Comparison of ENCODE assay signal across 39 cellular contexts in genomic region chr4:26721685-26722084, GRCh38.
"Had no signal": no experiment of that assay in that cellular context is flagged by ENCODE, and none has a peak within 500 bp of the region (broad histone marks: within the 10 kb centered on the region; RNA-seq: fewer than 3 reads in every experiment).

No MANE protein-coding gene starts in this region.

- H3K27me3 ChIP-seq: adrenal gland, ascending aorta, body of pancreas, brain microvascular endothelial cell, breast epithelium, cardiac muscle cell had no signal

- H3K4me1 Mint-ChIP-seq: activated T-helper 17 cell treated with anti-CD3 and anti-CD28 coated beads, Interleukin-2, amount 50 U/mL, for 72 hours; brain had no signal

- ATAC-seq: activated naive CD4-positive, alpha-beta T cell treated with anti-CD3 and anti-CD28 coated beads, Interleukin-2, amount 50 U/mL, for 72 hours; activated naive CD8-positive, alpha-beta T cell treated with anti-CD3 and anti-CD28 coated beads, Interleukin-2, amount 50 U/mL, for 24 hours; activated T-cell treated with anti-CD3 and anti-CD28 coated beads, Interleukin-2, amount 50 U/mL, for 4 hours; activated T-cell treated with anti-CD3 and anti-CD28 coated beads, Interleukin-2, amount 50 U/mL, for 72 hours; activated T-helper 17 cell treated with anti-CD3 and anti-CD28 coated beads, Interleukin-2, amount 50 U/mL, for 72 hours; body of pancreas had no signal

- H3K36me3 Mint-ChIP-seq: activated naive CD4-positive, alpha-beta T cell treated with anti-CD3 and anti-CD28 coated beads, Interleukin-2, amount 10 ng/mL, durations not matched to agents 7 days and 5 days had no signal

- H3K36me3 ChIP-seq: adrenal gland, brain microvascular endothelial cell, breast epithelium, cardiac muscle cell had no signal

- H3K4me3 ChIP-seq: adrenal gland, ascending aorta, body of pancreas, breast epithelium, cardiac muscle cell had no signal

- FAIRE-seq: astrocyte, bronchial epithelial cell, colon had no signal

- H3K4me1 ChIP-seq: ascending aorta, body of pancreas, breast epithelium had no signal

- H3K9me3 ChIP-seq: adrenal gland, ascending aorta, body of pancreas, breast epithelium had no signal

- DNase-seq: activated effector memory CD4-positive, alpha-beta T cell treated with anti-CD3 and anti-CD28 coated beads, Interleukin-2, amount 50 U/mL, for 16 hours; activated effector memory CD4-positive, alpha-beta T cell treated with Interleukin-2 at 50 U/mL for 16 hours; activated gamma-delta T cell; activated gamma-delta T cell treated with Interleukin-2 at 50 U/mL for 16 hours; activated naive CD4-positive, alpha-beta T cell; activated naive CD4-positive, alpha-beta T cell treated with anti-CD3 and anti-CD28 coated beads for 36 hours; activated naive CD4-positive, alpha-beta T cell treated with anti-CD3 and anti-CD28 coated beads, Interleukin-2, amount 10 ng/mL, durations not matched to agents 7 days and 5 days; activated naive CD4-positive, alpha-beta T cell treated with anti-CD3 and anti-CD28 coated beads, Interleukin-2, amount 50 U/mL, for 16 hours; activated naive CD4-positive, alpha-beta T cell treated with Interleukin-2 at 50 U/mL for 16 hours; activated naive CD8-positive, alpha-beta T cell treated with anti-CD3 and anti-CD28 coated beads for 36 hours; activated naive CD8-positive, alpha-beta T cell treated with anti-CD3 and anti-CD28 coated beads, Interleukin-2, amount 10 ng/mL, durations not matched to agents 7 days and 5 days; activated naive CD8-positive, alpha-beta T cell treated with anti-CD3 and anti-CD28 coated beads, Interleukin-2, amount 50 U/mL, for 24 hours; activated T-cell treated with anti-CD3 and anti-CD28 coated beads, Interleukin-2, amount 50 U/mL, for 4 hours; activated T-cell treated with anti-CD3 and anti-CD28 coated beads, Interleukin-2, amount 50 U/mL, for 48 hours; activated T-cell treated with anti-CD3 and anti-CD28 coated beads, Interleukin-2, amount 50 U/mL, for 72 hours; adrenal gland; amniotic stem cell; amygdala; anterior cingulate cortex; aorta; body of pancreas; brain microvascular endothelial cell; caudate nucleus; central memory CD4-positive, alpha-beta T cell; cerebellar nuclear complex had no signal

- H3K27me3 Mint-ChIP-seq: activated naive CD4-positive, alpha-beta T cell treated with anti-CD3 and anti-CD28 coated beads, Interleukin-2, amount 10 ng/mL, durations not matched to agents 7 days and 5 days; activated naive CD4-positive, alpha-beta T cell treated with anti-CD3 and anti-CD28 coated beads, Interleukin-2, amount 50 U/mL, for 24 hours; activated naive CD8-positive, alpha-beta T cell; activated naive CD8-positive, alpha-beta T cell treated with anti-CD3 and anti-CD28 coated beads for 36 hours; activated naive CD8-positive, alpha-beta T cell treated with anti-CD3 and anti-CD28 coated beads, Interleukin-2, amount 10 ng/mL, durations not matched to agents 7 days and 5 days; activated naive CD8-positive, alpha-beta T cell treated with anti-CD3 and anti-CD28 coated beads, Interleukin-2, amount 50 U/mL, for 24 hours; activated T-helper 17 cell treated with anti-CD3 and anti-CD28 coated beads, Interleukin-2, amount 50 U/mL, for 72 hours; central memory CD8-positive, alpha-beta T cell had no signal

- H3K9me3 Mint-ChIP-seq: activated naive CD4-positive, alpha-beta T cell treated with anti-CD3 and anti-CD28 coated beads for 36 hours; activated naive CD4-positive, alpha-beta T cell treated with anti-CD3 and anti-CD28 coated beads, Interleukin-2, amount 10 ng/mL, durations not matched to agents 7 days and 5 days; activated naive CD4-positive, alpha-beta T cell treated with anti-CD3 and anti-CD28 coated beads, Interleukin-2, amount 50 U/mL, for 24 hours; activated naive CD4-positive, alpha-beta T cell treated with anti-CD3 and anti-CD28 coated beads, Interleukin-2, amount 50 U/mL, for 72 hours; activated naive CD8-positive, alpha-beta T cell treated with anti-CD3 and anti-CD28 coated beads for 36 hours; activated naive CD8-positive, alpha-beta T cell treated with anti-CD3 and anti-CD28 coated beads, Interleukin-2, amount 10 ng/mL, durations not matched to agents 7 days and 5 days; activated naive CD8-positive, alpha-beta T cell treated with anti-CD3 and anti-CD28 coated beads, Interleukin-2, amount 50 U/mL, for 24 hours; activated T-cell treated with anti-CD3 and anti-CD28 coated beads, Interleukin-2, amount 50 U/mL, for 4 hours; activated T-cell treated with anti-CD3 and anti-CD28 coated beads, Interleukin-2, amount 50 U/mL, for 72 hours; activated T-helper 1 cell treated with anti-CD3 and anti-CD28 coated beads, Interleukin-12 subunit alpha, Interleukin-12 subunit beta, Interleukin-2, Interleukin-4 antibody, amounts not matched to agents 30 ng/mL and 10 ng/mL and 1 ng/mL, durations not matched to agents 14 hours and 24 hours and 36 hours; activated T-helper 17 cell treated with anti-CD3 and anti-CD28 coated beads, Interleukin-2, amount 50 U/mL, for 72 hours; activated T-helper 2 cell treated with anti-CD3 and anti-CD28 coated beads, Interferon-gamma antibody, Interleukin-2, Interleukin-4, amounts not matched to agents 10 μg/mL and 5 μg/mL and 100 μg/mL, durations not matched to agents 14 hours and 24 hours and 36 hours; brain; central memory CD8-positive, alpha-beta T cell had no signal

- H3K27ac Mint-ChIP-seq: activated naive CD4-positive, alpha-beta T cell treated with anti-CD3 and anti-CD28 coated beads for 36 hours; activated naive CD4-positive, alpha-beta T cell treated with anti-CD3 and anti-CD28 coated beads, Interleukin-2, amount 10 ng/mL, durations not matched to agents 7 days and 5 days; activated naive CD4-positive, alpha-beta T cell treated with anti-CD3 and anti-CD28 coated beads, Interleukin-2, amount 50 U/mL, for 24 hours; activated naive CD4-positive, alpha-beta T cell treated with anti-CD3 and anti-CD28 coated beads, Interleukin-2, amount 50 U/mL, for 72 hours; activated naive CD8-positive, alpha-beta T cell; activated naive CD8-positive, alpha-beta T cell treated with anti-CD3 and anti-CD28 coated beads for 36 hours; activated naive CD8-positive, alpha-beta T cell treated with anti-CD3 and anti-CD28 coated beads, Interleukin-2, amount 10 ng/mL, durations not matched to agents 7 days and 5 days; activated naive CD8-positive, alpha-beta T cell treated with anti-CD3 and anti-CD28 coated beads, Interleukin-2, amount 50 U/mL, for 24 hours; activated T-cell treated with anti-CD3 and anti-CD28 coated beads, Interleukin-2, amount 50 U/mL, for 72 hours; activated T-helper 1 cell treated with anti-CD3 and anti-CD28 coated beads, Interleukin-12 subunit alpha, Interleukin-12 subunit beta, Interleukin-2, Interleukin-4 antibody, amounts not matched to agents 30 ng/mL and 10 ng/mL and 1 ng/mL, durations not matched to agents 14 hours and 24 hours and 36 hours; activated T-helper 17 cell treated with anti-CD3 and anti-CD28 coated beads, Interleukin-2, amount 50 U/mL, for 72 hours; activated T-helper 2 cell treated with anti-CD3 and anti-CD28 coated beads, Interferon-gamma antibody, Interleukin-2, Interleukin-4, amounts not matched to agents 10 μg/mL and 5 μg/mL and 100 μg/mL, durations not matched to agents 14 hours and 24 hours and 36 hours; brain had no signal

- H3K27ac ChIP-seq: adrenal gland, ascending aorta, body of pancreas, brain microvascular endothelial cell, breast epithelium, cardiac muscle cell had no signal

- H3K4me3 Mint-ChIP-seq: activated naive CD4-positive, alpha-beta T cell treated with anti-CD3 and anti-CD28 coated beads for 36 hours; activated naive CD4-positive, alpha-beta T cell treated with anti-CD3 and anti-CD28 coated beads, Interleukin-2, amount 10 ng/mL, durations not matched to agents 7 days and 5 days; activated naive CD4-positive, alpha-beta T cell treated with anti-CD3 and anti-CD28 coated beads, Interleukin-2, amount 50 U/mL, for 24 hours; activated naive CD8-positive, alpha-beta T cell; activated naive CD8-positive, alpha-beta T cell treated with anti-CD3 and anti-CD28 coated beads for 36 hours; activated naive CD8-positive, alpha-beta T cell treated with anti-CD3 and anti-CD28 coated beads, Interleukin-2, amount 10 ng/mL, durations not matched to agents 7 days and 5 days; activated naive CD8-positive, alpha-beta T cell treated with anti-CD3 and anti-CD28 coated beads, Interleukin-2, amount 50 U/mL, for 24 hours; activated T-cell treated with anti-CD3 and anti-CD28 coated beads, Interleukin-2, amount 50 U/mL, for 4 hours; activated T-cell treated with anti-CD3 and anti-CD28 coated beads, Interleukin-2, amount 50 U/mL, for 72 hours; activated T-helper 1 cell treated with anti-CD3 and anti-CD28 coated beads, Interleukin-12 subunit alpha, Interleukin-12 subunit beta, Interleukin-2, Interleukin-4 antibody, amounts not matched to agents 30 ng/mL and 10 ng/mL and 1 ng/mL, durations not matched to agents 14 hours and 24 hours and 36 hours; activated T-helper 17 cell treated with anti-CD3 and anti-CD28 coated beads, Interleukin-2, amount 50 U/mL, for 72 hours; brain; central memory CD8-positive, alpha-beta T cell had no signal
